8 cellular contexts compared by ENCODE assay signal in genomic region chr10:22655312-22655973, GRCh38.
DNase-seq lines count a peak whose midpoint lies in the region; ATAC-seq and TF ChIP-seq lines count a peak whose summit lies in the region.

No MANE protein-coding gene starts in this region.

- peaks cover 92% of the 10 kb centered on the region for H3K4me1 Mint-ChIP-seq in stimulated activated effector memory CD8-positive, alpha-beta T cell treated with anti-CD3 and anti-CD28 coated beads, Interleukin-12 subunit alpha, Interleukin-12 subunit beta, amount 100 ng/mL, for 72 hours

- no peaks in the 10 kb centered on the region for H3K9me3 Mint-ChIP-seq in stimulated activated effector memory CD8-positive, alpha-beta T cell treated with anti-CD3 and anti-CD28 coated beads, Interleukin-12 subunit alpha, Interleukin-12 subunit beta, amount 100 ng/mL, for 72 hours

- TF ChIP-seq CTCF in GM10266 (IDR thresholded peaks at IDR 0.05; ENCODE audit: control insufficient read depth, insufficient read depth, low read depth, missing control alignments): no peak

- peaks cover 44% of the 10 kb centered on the region for H3K36me3 Mint-ChIP-seq in stimulated activated effector memory CD8-positive, alpha-beta T cell treated with anti-CD3 and anti-CD28 coated beads, Interleukin-12 subunit alpha, Interleukin-12 subunit beta, amount 100 ng/mL, for 72 hours

- peak overlapping the region; percentile 92 for H3K27ac Mint-ChIP-seq in stimulated activated effector memory CD8-positive, alpha-beta T cell treated with anti-CD3 and anti-CD28 coated beads, Interleukin-12 subunit alpha, Interleukin-12 subunit beta, amount 100 ng/mL, for 72 hours

- peak overlapping the region; percentile 81 for H3K4me3 Mint-ChIP-seq in stimulated activated effector memory CD8-positive, alpha-beta T cell treated with anti-CD3 and anti-CD28 coated beads, Interleukin-12 subunit alpha, Interleukin-12 subunit beta, amount 100 ng/mL, for 72 hours

- ATAC-seq in stimulated activated effector memory CD8-positive, alpha-beta T cell treated with anti-CD3 and anti-CD28 coated beads, Interleukin-12 subunit alpha, Interleukin-12 subunit beta, amount 100 ng/mL, for 72 hours: peak; percentile 71
- ATAC-seq in GM21825 (IDR thresholded peaks at IDR 0.05; ENCODE audit: unreplicated experiment): no peak

- peak; percentile 52 for DNase-seq in activated T-cell treated with anti-CD3 and anti-CD28 coated beads, Interleukin-2, amount 50 U/mL, for 1 hour
- DNase-seq in activated T-cell treated with anti-CD3 and anti-CD28 coated beads for 4 hours: no peak
- DNase-seq in T follicular helper cell (ENCODE audit: low read depth): peak; percentile 45
- DNase-seq in effector CD8-positive, alpha-beta T cell (lab: John Stamatoyannopoulos, UW): peak; percentile 25
- DNase-seq in stimulated activated effector memory CD8-positive, alpha-beta T cell treated with anti-CD3 and anti-CD28 coated beads, Interleukin-12 subunit alpha, Interleukin-12 subunit beta, amount 100 ng/mL, for 72 hours (ENCODE audit: low spot score in 2 of 2): no peak
- no peak for DNase-seq in NCI-H345 treated with DMSO at 0.1 percent for 48 hours (lab: John Stamatoyannopoulos, UW; ENCODE audit: unreplicated experiment)
- no peak for DNase-seq in GM10266 (ENCODE audit: extremely low spot score)

Comparison
In these comparisons a context has a peak if more than half of its experiments do, and no peak if none do; other contexts are left out.
1. DNase-seq: peak in activated T-cell treated with anti-CD3 and anti-CD28 coated beads, Interleukin-2, amount 50 U/mL, for 1 hour (single experiment), T follicular helper cell (single experiment) and effector CD8-positive, alpha-beta T cell (single experiment); none in activated T-cell treated with anti-CD3 and anti-CD28 coated beads for 4 hours (single experiment), stimulated activated effector memory CD8-positive, alpha-beta T cell treated with anti-CD3 and anti-CD28 coated beads, Interleukin-12 subunit alpha, Interleukin-12 subunit beta, amount 100 ng/mL, for 72 hours (0 of 2), NCI-H345 treated with DMSO at 0.1 percent for 48 hours (single experiment) and GM10266 (single experiment).